ENCODE assay signal across 10 cellular contexts in genomic region chr4:87499415-87500106, GRCh38. TPM values are rescaled to one million over a fixed set of nuclear protein-coding genes. Genes with fewer than 3 reads are reported as not detected.
DNase-seq lines count a peak whose midpoint lies in the region; ATAC-seq and TF ChIP-seq lines count a peak whose summit lies in the region.
"Had no signal": no experiment of that assay in that cellular context is flagged by ENCODE, and none has a peak within 500 bp of the region (broad histone marks: within the 10 kb centered on the region; RNA-seq: fewer than 3 reads in every experiment).

No MANE protein-coding gene starts in this region.

- H2BK12ac ChIP-seq in mesenchymal stem cell (ENCODE audit: low read length in 2 of 2): no peak overlapping the region

- no peaks in the 10 kb centered on the region for H3K79me1 ChIP-seq in mesenchymal stem cell (replicated peaks; ENCODE audit: low read length, poor library complexity, severe bottlenecking)

- no peak overlapping the region for H2AFZ ChIP-seq in mesenchymal stem cell (ENCODE audit: low read depth, low read length)

- ATAC-seq in GM18867 (IDR thresholded peaks at IDR 0.05; ENCODE audit: unreplicated experiment) (peak; percentile 73), GM21423 (IDR thresholded peaks at IDR 0.05; ENCODE audit: unreplicated experiment) (peak; percentile 70), HG03175 (IDR thresholded peaks at IDR 0.05; ENCODE audit: unreplicated experiment) (peak; percentile 68), upper lobe of right lung (no peak)
- ATAC-seq: mucosa of descending colon had no signal

- no peak overlapping the region for H3K4me2 ChIP-seq in mesenchymal stem cell (ENCODE audit: low read length, poor library complexity, severe bottlenecking)

- H3K9ac ChIP-seq in mesenchymal stem cell (ENCODE audit: low read length): peak overlapping the region; percentile 43

- H4K91ac ChIP-seq in mesenchymal stem cell (ENCODE audit: low read length): no peak overlapping the region

- H2AK5ac ChIP-seq in mesenchymal stem cell (ENCODE audit: low read length, severe bottlenecking): no peak overlapping the region

- H2BK120ac ChIP-seq in mesenchymal stem cell (ENCODE audit: low read depth, low read length): no peak overlapping the region

- H3K4me1 ChIP-seq in mesenchymal stem cell (ENCODE audit: control insufficient read depth, insufficient read depth, low read depth, low read length): no peaks in the 10 kb centered on the region
- H3K4me1 ChIP-seq in upper lobe of right lung: peaks cover 20% of the 10 kb centered on the region

- H3K27ac ChIP-seq in mesenchymal stem cell (ENCODE audit: low read length, poor library complexity, severe bottlenecking) (no peak overlapping the region), upper lobe of right lung (no peak overlapping the region)

- H2BK15ac ChIP-seq in mesenchymal stem cell (ENCODE audit: low read depth, poor library complexity, severe bottlenecking): no peak overlapping the region

- DNase-seq in mesenchymal stem cell (no peak), NCI-H1417 treated with DMSO at 0.1 percent for 48 hours (lab: John Stamatoyannopoulos, UW) (no peak), NCI-H774 (lab: John Stamatoyannopoulos, UW) (no peak), upper lobe of right lung (no peak), middle frontal gyrus (ENCODE audit: extremely low spot score, low spot score) (no peak)
- DNase-seq: erythroblast, mucosa of descending colon had no signal

- H3K27me3 ChIP-seq in mesenchymal stem cell (ENCODE audit: control insufficient read depth in 1 of 2, insufficient read depth in 1 of 2, low read length in 2 of 2): no peaks in the 10 kb centered on the region
- no peaks in the 10 kb centered on the region for H3K27me3 ChIP-seq in upper lobe of right lung

- no peak overlapping the region for H3K14ac ChIP-seq in mesenchymal stem cell (ENCODE audit: low read length in 2 of 2)

- H3K9me3 ChIP-seq in mesenchymal stem cell (ENCODE audit: control insufficient read depth, low read length) (no peaks in the 10 kb centered on the region), upper lobe of right lung (no peaks in the 10 kb centered on the region)
- H3K9me3 ChIP-seq: mucosa of descending colon had no signal

- H3K4me3 ChIP-seq in mesenchymal stem cell (ENCODE audit: insufficient read depth in 1 of 2, low read depth in 1 of 2, low read length in 2 of 2): no peak overlapping the region
- H3K4me3 ChIP-seq in upper lobe of right lung: no peak overlapping the region
- H3K4me3 ChIP-seq: mucosa of descending colon had no signal

- no peak overlapping the region for H4K8ac ChIP-seq in mesenchymal stem cell (ENCODE audit: low read length)

- no peak overlapping the region for H3K23ac ChIP-seq in mesenchymal stem cell (ENCODE audit: low read length in 2 of 2)

- H3K36me3 ChIP-seq in mesenchymal stem cell (ENCODE audit: control insufficient read depth in 1 of 2, insufficient read depth in 2 of 2, low read depth in 1 of 2, low read length in 2 of 2) (no peaks in the 10 kb centered on the region), upper lobe of right lung (peaks cover 2% of the 10 kb centered on the region)

- 89% methylated on average over 7 of the region's 7 CpGs for WGBS in mesenchymal stem cell

- no peak overlapping the region for H3K4ac ChIP-seq in mesenchymal stem cell (ENCODE audit: low read depth in 1 of 2, low read length in 2 of 2)

- no peak for TF ChIP-seq CTCF in upper lobe of right lung (IDR thresholded peaks at IDR 0.05)

- intact Hi-C loops in upper lobe of right lung (cut with DNase I): no loop called here

- H2BK5ac ChIP-seq in mesenchymal stem cell (ENCODE audit: low read depth, low read length, poor library complexity, severe bottlenecking): no peak overlapping the region

- H3K18ac ChIP-seq in mesenchymal stem cell (ENCODE audit: low read depth in 1 of 2, low read length in 2 of 2): no peak overlapping the region

RNA-seq across cellular contexts. Expression of gene SPARCL1, which starts 29.6 kb away (rescaled TPM):
- polyA plus RNA-seq in mesenchymal stem cell (2013, experiment 1 of 2): 0.03 TPM
- 0.04 TPM for polyA plus RNA-seq in mesenchymal stem cell (2013, experiment 2 of 2)
- total RNA-seq in upper lobe of right lung: 369 TPM
